ENCODE assay signal across 1 cellular context in genomic region chr15:34318277-34319079, GRCh38.
A peak's percentile ranks its signal among the peaks of the same experiment; 100 is the strongest.
TF ChIP-seq lines count a peak whose summit lies in the region.

No MANE protein-coding gene starts in this region.

TF ChIP-seq in HepG2, 621 proteins besides CTCF, POLR2A, EP300 and RAD21 (continued from another document):
- TF ChIP-seq ZBTB25 (CRISPR knock-in tag; IDR thresholded peaks at IDR 0.05) (no peak), SOX5 (CRISPR knock-in tag; IDR thresholded peaks at IDR 0.05; ENCODE audit: borderline replicate concordance) (peak; percentile 51; the same call in 1 of the 2 replicates), HNRNPUL1 (IDR thresholded peaks at IDR 0.05; ENCODE audit: low read depth, low read length) (no peak), DMAP1 (CRISPR knock-in tag; IDR thresholded peaks at IDR 0.05) (0 out of 2 replicates have a peak, but pooled peaks have one; percentile 25), KMT2B (CRISPR knock-in tag; IDR thresholded peaks at IDR 0.05) (0 out of 2 replicates have a peak, but pooled peaks have one; percentile 29), GABPA (IDR thresholded peaks at IDR 0.05; ENCODE audit: low read depth, low read length) (no peak), GABPA (CRISPR knock-in tag; IDR thresholded peaks at IDR 0.05; ENCODE audit: low read depth) (peak; percentile 17; the same call in 1 of the 2 replicates), POLR2AphosphoS5 (IDR thresholded peaks at IDR 0.05; ENCODE audit: low read depth, low read length) (peak; percentile 87), NR2C2 (CRISPR knock-in tag; IDR thresholded peaks at IDR 0.05; ENCODE audit: borderline replicate concordance) (0 out of 2 replicates have a peak, but pooled peaks have one; percentile 2), ZNF354B (CRISPR knock-in tag; IDR thresholded peaks at IDR 0.05) (no peak), TARDBP (CRISPR knock-in tag; IDR thresholded peaks at IDR 0.05) (0 out of 2 replicates have a peak, but pooled peaks have one; percentile 15), POLR2AphosphoS2 (IDR thresholded peaks at IDR 0.05; ENCODE audit: low read depth, low read length) (no peak), BHLHE40 (IDR thresholded peaks at IDR 0.05; ENCODE audit: low read length) (peak; percentile 88), MAX (IDR thresholded peaks at IDR 0.05) (peak; percentile 23; the same call in 1 of the 2 replicates), ZNF841 (CRISPR knock-in tag; IDR thresholded peaks at IDR 0.05; ENCODE audit: borderline replicate concordance) (no peak), SAP130 (CRISPR knock-in tag; IDR thresholded peaks at IDR 0.05; ENCODE audit: low read depth) (peak; percentile 86), PHF20 (CRISPR knock-in tag; IDR thresholded peaks at IDR 0.05) (peak; percentile 52; the same call in 1 of the 2 replicates), ZBTB14 (CRISPR knock-in tag; IDR thresholded peaks at IDR 0.05) (no peak), AFF4 (CRISPR knock-in tag; IDR thresholded peaks at IDR 0.05) (no peak), ZNF598 (CRISPR knock-in tag; IDR thresholded peaks at IDR 0.05; ENCODE audit: borderline replicate concordance) (no peak), SOX13 (IDR thresholded peaks at IDR 0.05) (no peak), SOX13 (CRISPR knock-in tag; conservative IDR thresholded peaks at IDR 0.05 in 1 of 2, IDR thresholded peaks at IDR 0.05 in 1 of 2) (peak in 1 of 2 experiments; percentile 59; a peak in 1 of 4 replicates), EED (CRISPR knock-in tag; IDR thresholded peaks at IDR 0.05) (no peak), POLR2G (IDR thresholded peaks at IDR 0.05; ENCODE audit: low read depth, low read length) (peak; percentile 76), RAD51 (IDR thresholded peaks at IDR 0.05; ENCODE audit: borderline replicate concordance) (peak; percentile 70), NONO (IDR thresholded peaks at IDR 0.05) (no peak), NONO (CRISPR knock-in tag; conservative IDR thresholded peaks at IDR 0.05) (no peak), TFE3 (CRISPR knock-in tag; IDR thresholded peaks at IDR 0.05) (peak; percentile 61; the same call in 1 of the 2 replicates), SP5 (CRISPR knock-in tag; IDR thresholded peaks at IDR 0.05; ENCODE audit: borderline replicate concordance, low read depth) (no peak), KLF13 (CRISPR knock-in tag; IDR thresholded peaks at IDR 0.05) (no peak), BRCA1 (CRISPR knock-in tag; IDR thresholded peaks at IDR 0.05) (no peak), ATF1 (CRISPR knock-in tag; IDR thresholded peaks at IDR 0.05) (peak; percentile 39; the same call in 1 of the 2 replicates), NR2F6 (IDR thresholded peaks at IDR 0.05) (0 out of 2 replicates have a peak, but pooled peaks have one; percentile 3), NR2F6 (CRISPR knock-in tag; IDR thresholded peaks at IDR 0.05) (no peak), ZZZ3 (CRISPR knock-in tag; IDR thresholded peaks at IDR 0.05; ENCODE audit: borderline replicate concordance) (no peak), THRA (CRISPR knock-in tag; IDR thresholded peaks at IDR 0.05; ENCODE audit: borderline replicate concordance) (no peak), ZNF205 (CRISPR knock-in tag; IDR thresholded peaks at IDR 0.05) (no peak; the same call in 1 of the 2 replicates), ZNF547 (CRISPR knock-in tag; IDR thresholded peaks at IDR 0.05) (0 out of 2 replicates have a peak, but pooled peaks have one; percentile 28), KDM1A (CRISPR knock-in tag; IDR thresholded peaks at IDR 0.05) (no peak), ZNF720 (CRISPR knock-in tag; IDR thresholded peaks at IDR 0.05) (no peak), ZNF564 (CRISPR knock-in tag; IDR thresholded peaks at IDR 0.05) (no peak), NFYB (CRISPR knock-in tag; IDR thresholded peaks at IDR 0.05) (0 out of 2 replicates have a peak, but pooled peaks have one; percentile 16), ZBTB39 (CRISPR knock-in tag; IDR thresholded peaks at IDR 0.05) (no peak), KMT2A (CRISPR knock-in tag; IDR thresholded peaks at IDR 0.05) (peak; percentile 54; the same call in 1 of the 2 replicates), KAT8 (CRISPR knock-in tag; IDR thresholded peaks at IDR 0.05) (peak; percentile 35; the same call in 1 of the 2 replicates), ATF4 (CRISPR knock-in tag; IDR thresholded peaks at IDR 0.05) (no peak)
